In the genomic region with DNA sequence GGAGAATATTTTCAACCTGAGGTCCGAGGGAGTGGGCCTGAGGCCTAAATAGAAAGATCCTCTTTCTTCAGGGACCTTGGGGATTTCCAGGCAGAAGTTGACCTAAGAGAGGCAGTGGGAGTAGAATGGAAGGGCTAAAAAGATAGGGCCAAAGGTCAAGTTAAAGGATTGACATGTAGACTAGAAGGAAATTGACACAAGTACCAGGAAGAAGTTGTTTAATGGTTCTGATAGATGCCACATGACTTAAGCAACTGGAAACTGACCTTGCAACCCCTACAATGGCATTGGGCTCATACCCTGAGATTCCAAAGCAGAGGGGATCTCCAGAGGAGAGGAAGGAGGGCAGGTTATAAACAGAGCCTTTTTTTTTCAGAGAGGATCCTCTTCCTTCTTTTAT, we compare ENCODE assay signal across 22 cellular contexts.
DNase-seq lines count a peak whose midpoint lies in the region; ATAC-seq and TF ChIP-seq lines count a peak whose summit lies in the region.
"Had no signal": no experiment of that assay in that cellular context is flagged by ENCODE, and none has a peak within 500 bp of the region (broad histone marks: within the 10 kb centered on the region; RNA-seq: fewer than 3 reads in every experiment).

No MANE protein-coding gene starts in this region.

- POLR2A ChIA-PET in Caco-2 (lab: Charles Lee), result no interaction called here
- POLR2A ChIA-PET in A673 (lab: Charles Lee; ENCODE audit: low non-redundant PET), result no interaction called here

- no peaks in the 10 kb centered on the region for H3K36me3 ChIP-seq in Caco-2 (ENCODE audit: control insufficient read depth, insufficient read depth, low read length)
- no peaks in the 10 kb centered on the region for H3K36me3 ChIP-seq in OCI-LY3 (replicated peaks; ENCODE audit: low read depth, low read length)
- no peaks in the 10 kb centered on the region for H3K36me3 ChIP-seq in A673 (ENCODE audit: insufficient read depth, low read length, poor library complexity, severe bottlenecking)
- H3K36me3 ChIP-seq: adrenal gland, heart left ventricle had no signal

- H3K9ac ChIP-seq in OCI-LY3 (ENCODE audit: low read length), result no peak overlapping the region

- H3K36me3 Mint-ChIP-seq in Caco-2 (ENCODE audit: insufficient read depth, unreplicated experiment), result no peaks in the 10 kb centered on the region
- H3K36me3 Mint-ChIP-seq: type B pancreatic cell had no signal

- no peaks in the 10 kb centered on the region for H4K20me1 ChIP-seq in OCI-LY3 (ENCODE audit: insufficient read depth, low read length)

- 0 out of 2 replicates have a peak overlapping the region, but pooled peaks have one; percentile 11 for H2AFZ ChIP-seq in OCI-LY3 (ENCODE audit: low read depth, low read length)

- TF ChIP-seq CTCF in Caco-2 (IDR thresholded peaks at IDR 0.05; ENCODE audit: insufficient read depth in 1 of 2, low read depth in 1 of 2, low read length in 1 of 2, severe bottlenecking in 1 of 2, unreplicated experiment in 1 of 2) (no peak), OCI-LY3 (IDR thresholded peaks at IDR 0.05; ENCODE audit: low read depth, low read length) (no peak), A673 (conservative IDR thresholded peaks at IDR 0.05; ENCODE audit: low read depth, low read length) (no peak)

- H3K4me1 ChIP-seq in Caco-2, result no peaks in the 10 kb centered on the region
- peaks cover 36% of the 10 kb centered on the region for H3K4me1 ChIP-seq in OCI-LY3 (ENCODE audit: low read length)
- peaks cover 1% of the 10 kb centered on the region for H3K4me1 ChIP-seq in A673 (ENCODE audit: insufficient read depth, low read length, poor library complexity, severe bottlenecking)
- H3K4me1 ChIP-seq: adrenal gland had no signal

- CTCF ChIA-PET in Caco-2 (lab: Charles Lee), result no interaction called here
- CTCF ChIA-PET in A673 (lab: Charles Lee), result no interaction called here

- no peak for DNase-seq in Caco-2
- DNase-seq in left colon, result no peak
- DNase-seq in renal cortical epithelial cell (ENCODE audit: low read depth), result peak; percentile 16
- DNase-seq in GDM1 (lab: John Stamatoyannopoulos, UW), result no peak
- no peak for DNase-seq in A673 (ENCODE audit: low spot score)
- DNase-seq in stimulated activated CD4-positive, alpha-beta T cell treated with anti-CD3 and anti-CD28 coated beads, Interleukin-4, amount 100 ng/mL, for 4 hours, result no peak
- DNase-seq in activated CD4-positive, alpha-beta T cell treated with anti-CD3 and anti-CD28 coated beads for 48 hours, result no peak
- DNase-seq: activated CD4-positive, alpha-beta T cell treated with anti-CD3 and anti-CD28 coated beads, Interleukin-2, amount 50 U/mL, for 1 hour; activated naive CD4-positive, alpha-beta T cell treated with anti-CD3 and anti-CD28 coated beads for 36 hours; adrenal gland; effector CD8-positive, alpha-beta T cell; heart left ventricle; kidney glomerular epithelial cell; mammary epithelial cell; NCI-H1092 treated with DMSO at 0.1 percent for 48 hours; NCI-H1930; NCI-H526 treated with DMSO at 0.1 percent for 48 hours; SIG-M5; T1000 had no signal

- H3K27ac ChIP-seq in OCI-LY3 (ENCODE audit: low read length), result no peak overlapping the region
- no peak overlapping the region for H3K27ac ChIP-seq in A673 (ENCODE audit: low read depth, low read length, poor library complexity, severe bottlenecking)
- H3K27ac ChIP-seq: adrenal gland, heart left ventricle had no signal

- no peak overlapping the region for H3K4me3 Mint-ChIP-seq in Caco-2 (ENCODE audit: unreplicated experiment)
- H3K4me3 Mint-ChIP-seq: activated naive CD4-positive, alpha-beta T cell treated with anti-CD3 and anti-CD28 coated beads for 36 hours; activated T-helper 1 cell treated with anti-CD3 and anti-CD28 coated beads, Interleukin-12 subunit alpha, Interleukin-12 subunit beta, Interleukin-2, Interleukin-4 antibody, amounts not matched to agents 30 ng/mL and 10 ng/mL and 1 ng/mL, durations not matched to agents 14 hours and 24 hours and 36 hours; type B pancreatic cell had no signal

- H3K4me1 Mint-ChIP-seq in Caco-2 (ENCODE audit: low read depth, unreplicated experiment), result peaks cover 11% of the 10 kb centered on the region

- peak; percentile 82 for ATAC-seq in left colon

- H3K27ac Mint-ChIP-seq in Caco-2 (ENCODE audit: unreplicated experiment), result peak overlapping the region; percentile 30
- H3K27ac Mint-ChIP-seq: activated naive CD4-positive, alpha-beta T cell treated with anti-CD3 and anti-CD28 coated beads for 36 hours; activated T-helper 1 cell treated with anti-CD3 and anti-CD28 coated beads, Interleukin-12 subunit alpha, Interleukin-12 subunit beta, Interleukin-2, Interleukin-4 antibody, amounts not matched to agents 30 ng/mL and 10 ng/mL and 1 ng/mL, durations not matched to agents 14 hours and 24 hours and 36 hours; type B pancreatic cell had no signal

- intact Hi-C loops in Caco-2 (cut with micrococcal nuclease; ENCODE audit: unreplicated experiment) (loop anchor here (1.0 to 5.0 kb wide), 9 partner anchors 35 to 533 kb away; a partner anchor contains a TSS), left colon (cut with DNase I, micrococcal nuclease) (loop anchor here in 1 of 2 donors (5.0 to 10.0 kb wide), 3 partner anchors 235 to 693 kb away; no protein-coding TSS in a partner anchor), A673 (cut with micrococcal nuclease; ENCODE audit: unreplicated experiment) (loop anchor here (1.0 to 5.0 kb wide), 4 partner anchors 236 to 690 kb away; a partner anchor contains a TSS)

- no peak overlapping the region for H3K4me2 ChIP-seq in OCI-LY3 (ENCODE audit: low read length)

- H3K79me2 ChIP-seq in OCI-LY3 (ENCODE audit: low read length), result no peaks in the 10 kb centered on the region

- BruUV-seq in Caco-2 (replicated peaks; lab: Mats Ljungman, UMichigan), result no TSS peak
- BruUV-seq in A673 (replicated peaks; lab: Mats Ljungman, UMichigan), result no TSS peak

- H3K9me3 ChIP-seq in Caco-2 (no peaks in the 10 kb centered on the region), OCI-LY3 (ENCODE audit: insufficient read depth, low read length) (no peaks in the 10 kb centered on the region; the same call in 1 of the 2 replicates), A673 (ENCODE audit: low read depth, low read length, poor library complexity, severe bottlenecking) (no peaks in the 10 kb centered on the region)
- H3K9me3 ChIP-seq: adrenal gland had no signal

- no peaks in the 10 kb centered on the region for H3K9me3 Mint-ChIP-seq in Caco-2 (ENCODE audit: unreplicated experiment)
- H3K9me3 Mint-ChIP-seq: activated naive CD4-positive, alpha-beta T cell treated with anti-CD3 and anti-CD28 coated beads for 36 hours; activated T-helper 1 cell treated with anti-CD3 and anti-CD28 coated beads, Interleukin-12 subunit alpha, Interleukin-12 subunit beta, Interleukin-2, Interleukin-4 antibody, amounts not matched to agents 30 ng/mL and 10 ng/mL and 1 ng/mL, durations not matched to agents 14 hours and 24 hours and 36 hours; type B pancreatic cell had no signal

- H3K4me3 ChIP-seq in Caco-2 (ENCODE audit: low read depth, low read length) (no peak overlapping the region), OCI-LY3 (ENCODE audit: low read length) (no peak overlapping the region), A673 (ENCODE audit: low read depth, low read length, poor library complexity, severe bottlenecking) (no peak overlapping the region)
- H3K4me3 ChIP-seq: adrenal gland, heart left ventricle had no signal

- H3K27me3 Mint-ChIP-seq in Caco-2 (ENCODE audit: insufficient read depth, unreplicated experiment), result no peaks in the 10 kb centered on the region
- H3K27me3 Mint-ChIP-seq: type B pancreatic cell had no signal

- H3K27me3 ChIP-seq in Caco-2 (replicated peaks; ENCODE audit: control insufficient read depth, insufficient read depth, low read length) (no peaks in the 10 kb centered on the region), OCI-LY3 (ENCODE audit: low read depth, low read length) (peaks cover 11% of the 10 kb centered on the region; the same call in 1 of the 2 replicates), A673 (replicated peaks; ENCODE audit: insufficient read depth, low read depth, low read length, poor library complexity) (no peaks in the 10 kb centered on the region)
- H3K27me3 ChIP-seq: adrenal gland, heart left ventricle had no signal
